In genomic region chr18:79988925-79989361, GRCh38 we compare ENCODE assay signal across 8 cellular contexts. TPM values are rescaled to one million over a fixed set of nuclear protein-coding genes. Genes with fewer than 3 reads are reported as not detected.
DNase-seq lines count a peak whose midpoint lies in the region; ATAC-seq, FAIRE-seq and TF ChIP-seq lines count a peak whose summit lies in the region.

No MANE protein-coding gene starts in this region.

- in situ Hi-C loops in K562 (cut with MboI) = no loop called here

- peak overlapping the region; percentile 81 for H2AFZ ChIP-seq in K562 (ENCODE audit: low read depth, low read length)

- CTCF ChIA-PET in K562 (lab: Yijun Ruan, JAX; ENCODE audit: low intra/inter-chr PET ratio) = no interaction called here

- FAIRE-seq in GM19239 (lab: Jason Lieb, UNC) (no peak), K562 (lab: Jason Lieb, UNC) (no peak)

- POLR2A ChIA-PET in K562 (lab: Yijun Ruan, JAX) = interaction anchor here (1.0 to 1.7 kb wide), 3 partner anchors 12 to 15 kb away, joined by 3 to 5 read pairs (median 4); no protein-coding TSS in a partner anchor

- peaks cover 56% of the 10 kb centered on the region for H3K79me2 ChIP-seq in K562 (ENCODE audit: control insufficient read depth, insufficient read depth, low read length)

- no peak for TF ChIP-seq CTCF in CD14-positive monocyte (IDR thresholded peaks at IDR 0.05)
- no peak for TF ChIP-seq CTCF in K562 (IDR thresholded peaks at IDR 0.05 in 2 of 3, conservative IDR thresholded peaks at IDR 0.05 in 1 of 3; ENCODE audit: insufficient read depth in 2 of 3, low read depth in 1 of 3, low read length in 3 of 3)

- peak overlapping the region; percentile 91 to 96 for H3K9ac ChIP-seq in K562 (ENCODE audit: insufficient read depth in 1 of 2, low read depth in 2 of 2, low read length in 2 of 2)
- H3K9ac ChIP-seq in subcutaneous abdominal adipose tissue (ENCODE audit: low read length in 5 of 5) = peak overlapping the region in 4 of 5 donors; percentile 64 to 85 (median 78)

- peak overlapping the region; percentile 92 to 98 (median 97) for H3K27ac Mint-ChIP-seq in CD14-positive monocyte

- peak; percentile 41 for ATAC-seq in K562

- no peaks in the 10 kb centered on the region for H3K9me3 ChIP-seq in KOPT-K1 (ENCODE audit: insufficient read depth, low read length, poor library complexity, severe bottlenecking)
- no peaks in the 10 kb centered on the region for H3K9me3 ChIP-seq in K562 (replicated peaks; ENCODE audit: control insufficient read depth, insufficient read depth, low read depth, low read length)
- no peaks in the 10 kb centered on the region for H3K9me3 ChIP-seq in subcutaneous abdominal adipose tissue (ENCODE audit: control insufficient read depth in 5 of 5, low read length in 5 of 5)

- no peak for TF ChIP-seq POLR2A in K562 (conservative IDR thresholded peaks at IDR 0.05)

- peak overlapping the region; percentile 81 for H3K4me3 ChIP-seq in K562
- H3K4me3 ChIP-seq in subcutaneous abdominal adipose tissue (ENCODE audit: low read depth in 1 of 5, low read length in 5 of 5) = peak overlapping the region; percentile 84 to 99 (median 89)

- no peaks in the 10 kb centered on the region for H3K27me3 ChIP-seq in K562 (ENCODE audit: control insufficient read depth in 2 of 2, insufficient read depth in 2 of 2, low read length in 2 of 2)
- H3K27me3 ChIP-seq in subcutaneous abdominal adipose tissue (ENCODE audit: control insufficient read depth in 5 of 5, insufficient read depth in 4 of 5, low read length in 5 of 5) = no peaks in the 10 kb centered on the region

- no peak for TF ChIP-seq EP300 in K562 (IDR thresholded peaks at IDR 0.05; ENCODE audit: low read length)

- peak overlapping the region; percentile 89 for H3K27ac ChIP-seq in KOPT-K1 (ENCODE audit: low read depth, low read length, poor library complexity, severe bottlenecking)
- peak overlapping the region; percentile 95 for H3K27ac ChIP-seq in K562 (ENCODE audit: extremely low read depth, low read depth, low read length)
- H3K27ac ChIP-seq in subcutaneous abdominal adipose tissue (ENCODE audit: low read depth, low read length) = peak overlapping the region; percentile 90

- peaks cover 17 to 18% of the 10 kb centered on the region in 2 donors for H3K36me3 Mint-ChIP-seq in CD14-positive monocyte

- H3K4me2 ChIP-seq in K562 (ENCODE audit: insufficient read depth, low read length) = peak overlapping the region; percentile 81

- peaks cover 11% of the 10 kb centered on the region in 2 experiments; a peak in 4 of 5 replicates for H3K4me1 ChIP-seq in K562 (replicated peaks in 1 of 2; ENCODE audit: control insufficient read depth in 2 of 2, insufficient read depth in 2 of 2, low read length in 2 of 2)
- peaks cover 5 to 27% (median 23%) of the 10 kb centered on the region in 5 donors for H3K4me1 ChIP-seq in subcutaneous abdominal adipose tissue (ENCODE audit: control insufficient read depth in 5 of 5, insufficient read depth in 5 of 5, low read length in 5 of 5)

- H4K20me1 ChIP-seq in K562 (replicated peaks; ENCODE audit: control insufficient read depth, insufficient read depth, low read length) = peaks cover 9% of the 10 kb centered on the region; the same call in 1 of the 2 replicates

- H3K4me1 Mint-ChIP-seq in CD14-positive monocyte = peaks cover 21% of the 10 kb centered on the region

- DNase-seq in CD14-positive monocyte (ENCODE audit: low spot score) (no peak), GM19239 (ENCODE audit: insufficient read length, low spot score) (peak; percentile 15), K562 (ENCODE audit: extremely low read depth in 1 of 4, low spot score in 3 of 4) (peak in 1 of 4 experiments; percentile 25), kidney tubule cell (ENCODE audit: low spot score) (peak; percentile 44), NCI-H187 (lab: John Stamatoyannopoulos, UW) (no peak), anterior cingulate cortex (lab: John Stamatoyannopoulos, UW) (no peak)

- H3K9me1 ChIP-seq in K562 (ENCODE audit: control insufficient read depth, insufficient read depth, low read length) = no peaks in the 10 kb centered on the region

- H3K36me3 ChIP-seq in KOPT-K1 (ENCODE audit: insufficient read depth, low read length) (peaks cover 28% of the 10 kb centered on the region), K562 (ENCODE audit: control insufficient read depth, insufficient read depth, low read length) (peaks cover 30% of the 10 kb centered on the region), subcutaneous abdominal adipose tissue (ENCODE audit: control insufficient read depth in 5 of 5, insufficient read depth in 5 of 5, low read length in 5 of 5) (peaks cover 0 to 12% (median 5%) of the 10 kb centered on the region in 5 donors)

- TF ChIP-seq RAD21 in K562 (CRISPR knock-in tag; conservative IDR thresholded peaks at IDR 0.05 in 1 of 2, IDR thresholded peaks at IDR 0.05 in 1 of 2) = no peak

- peak overlapping the region; percentile 93 to 98 for H3K4me3 Mint-ChIP-seq in CD14-positive monocyte

- TSS peak; percentile 90 for BruUV-seq in K562 (replicated peaks; lab: Mats Ljungman, UMichigan)

- intact Hi-C loops in CD14-positive monocyte (cut with micrococcal nuclease) (loop anchor here (5.0 to 10.0 kb wide), 4 partner anchors 37 to 194 kb away; partner anchors contain the start of genes SLC66A2 (in 2 of the 2), KCNG2 (in 1 of the 2) and RBFA (in 1 of the 2)), K562 (cut with micrococcal nuclease) (loop anchor here (2.0 kb wide), 1 partner anchor 166 kb away; no protein-coding TSS in a partner anchor)

- 4% methylated on average over 15 of the region's 15 CpGs for WGBS in K562 (ENCODE audit: insufficient coverage, low coverage, missing lambda C conversion rate)

- H3K9me3 Mint-ChIP-seq in CD14-positive monocyte = peaks cover 0 to 2% (median 0%) of the 10 kb centered on the region in 7 donors

- peaks cover 0 to 2% (median 0%) of the 10 kb centered on the region in 3 donors for H3K27me3 Mint-ChIP-seq in CD14-positive monocyte (ENCODE audit: low read depth in 3 of 3)

RNA-seq across cellular contexts. Expression of gene TXNL4A, which starts 0.6 kb away (rescaled TPM):
- polyA plus RNA-seq in CD14-positive monocyte (100 to 1,000 TPM; 150 to 192 TPM), K562 (2011; rRNA removed) (105 and 124 TPM in 2 replicates), K562 (2014; fragmentation: Illumina TruSeq; extraction: Trizol) (46.5 and 49.6 TPM in 2 replicates), K562 (2014; fragmentation: Nextera tagmentation; extraction: Ambion mirVana) (10 to 100 TPM; 27.0 to 51.2 TPM), K562 (2014; rRNA removed) (92.3 and 98.7 TPM in 2 replicates)
- total RNA-seq in K562 (2011; cell fraction: chromatin; rRNA removed; ENCODE audit: low replicate concordance) = 25.7 and 39.5 TPM in 2 replicates
- 17.0 and 20.5 TPM in 2 replicates for total RNA-seq in K562 (2011; cell fraction: nucleolus; rRNA removed)
- 29.1 and 53.2 TPM in 2 replicates for total RNA-seq in K562 (2011; cell fraction: nucleoplasm; rRNA removed)
- total RNA-seq in K562 (2014; rRNA removed) (68.7 and 78.9 TPM in 2 replicates), K562 (2014; rRNA removed; fragmentation: Illumina TruSeq; extraction: Trizol) (85.5 and 87.5 TPM in 2 replicates), K562 (2015; rRNA removed; fragmentation: Illumina TruSeq; extraction: Trizol) (86.1 and 98.0 TPM in 2 replicates), K562 (2021) (132 and 139 TPM in 2 replicates)
- 110 and 120 TPM in 2 replicates for polyA plus RNA-seq in K562 (2011; cell fraction: cytosol; rRNA removed)
- polyA plus RNA-seq in K562 (2011; cell fraction: nucleus; rRNA removed) = 47.8 and 53.9 TPM in 2 replicates
- 78.8 and 97.0 TPM in 2 replicates for polyA plus RNA-seq in K562 (2012)
- polyA minus RNA-seq in K562 (2011; rRNA and poly(A)+ RNA removed) = 41.9 and 67.5 TPM in 2 replicates
- 50.7 and 54.0 TPM in 2 replicates for polyA minus RNA-seq in K562 (2011; cell fraction: cytosol; rRNA and poly(A)+ RNA removed)
- 5.0 and 14.0 TPM in 2 replicates for polyA minus RNA-seq in K562 (2011; cell fraction: nucleus; rRNA and poly(A)+ RNA removed)

RNA-seq across cellular contexts. Expression of gene HSBP1L1, which starts 24.5 kb away (rescaled TPM):
- polyA plus RNA-seq in CD14-positive monocyte = 10 to 100 TPM in 1 of 2 donors, 1 to 10 TPM in 1; 2.5 to 10.8 TPM
- not detected in 2 replicates for total RNA-seq in K562 (2011; cell fraction: chromatin; rRNA removed; ENCODE audit: low replicate concordance)
- not detected in 2 replicates for total RNA-seq in K562 (2011; cell fraction: nucleolus; rRNA removed)
- total RNA-seq in K562 (2011; cell fraction: nucleoplasm; rRNA removed) = not detected in 2 replicates
- not detected in 2 replicates for total RNA-seq in K562 (2014; rRNA removed)
- total RNA-seq in K562 (2014; rRNA removed; fragmentation: Illumina TruSeq; extraction: Trizol) = not detected in 2 replicates
- total RNA-seq in K562 (2015; rRNA removed; fragmentation: Illumina TruSeq; extraction: Trizol) = not detected in 2 replicates
- not detected in 2 replicates for total RNA-seq in K562 (2021)
- polyA plus RNA-seq in K562 (2011; rRNA removed) = not detected in 2 replicates
- not detected in 2 replicates for polyA plus RNA-seq in K562 (2011; cell fraction: cytosol; rRNA removed)
- polyA plus RNA-seq in K562 (2011; cell fraction: nucleus; rRNA removed) = not detected in 2 replicates
- polyA plus RNA-seq in K562 (2012) = 0.91 and 1.2 TPM in 2 replicates
- not detected in 2 replicates for polyA plus RNA-seq in K562 (2014; fragmentation: Illumina TruSeq; extraction: Trizol)
- polyA plus RNA-seq in K562 (2014; fragmentation: Nextera tagmentation; extraction: Ambion mirVana) = under 1 TPM; 0.24 to 0.36 TPM
- polyA plus RNA-seq in K562 (2014; rRNA removed) = not detected in 2 replicates
- polyA minus RNA-seq in K562 (2011; rRNA and poly(A)+ RNA removed) = not detected in 2 replicates
- polyA minus RNA-seq in K562 (2011; cell fraction: cytosol; rRNA and poly(A)+ RNA removed) = not detected in 2 replicates
- not detected in 2 replicates for polyA minus RNA-seq in K562 (2011; cell fraction: nucleus; rRNA and poly(A)+ RNA removed)

RNA-seq across cellular contexts. Expression of gene SLC66A2, which starts 37.5 kb away (rescaled TPM):
- polyA plus RNA-seq in CD14-positive monocyte = 10 to 100 TPM; 26.8 to 33.8 TPM
- total RNA-seq in K562 (2011; cell fraction: chromatin; rRNA removed; ENCODE audit: low replicate concordance) = 7.5 and 14.8 TPM in 2 replicates
- 18.7 and 18.8 TPM in 2 replicates for total RNA-seq in K562 (2011; cell fraction: nucleolus; rRNA removed)
- 9.4 and 11.6 TPM in 2 replicates for total RNA-seq in K562 (2011; cell fraction: nucleoplasm; rRNA removed)
- 12.9 and 17.2 TPM in 2 replicates for total RNA-seq in K562 (2014; rRNA removed)
- 1.1 and 1.9 TPM in 2 replicates for total RNA-seq in K562 (2014; rRNA removed; fragmentation: Illumina TruSeq; extraction: Trizol)
- total RNA-seq in K562 (2015; rRNA removed; fragmentation: Illumina TruSeq; extraction: Trizol) = 6.1 and 6.5 TPM in 2 replicates
- total RNA-seq in K562 (2021) = 17.2 and 17.5 TPM in 2 replicates
- 5.3 and 5.6 TPM in 2 replicates for polyA plus RNA-seq in K562 (2011; rRNA removed)
- 8.8 and 27.2 TPM in 2 replicates for polyA plus RNA-seq in K562 (2011; cell fraction: cytosol; rRNA removed)
- 7.4 and 16.2 TPM in 2 replicates for polyA plus RNA-seq in K562 (2011; cell fraction: nucleus; rRNA removed)
- polyA plus RNA-seq in K562 (2012) = 9.1 and 10.4 TPM in 2 replicates
- polyA plus RNA-seq in K562 (2014; fragmentation: Illumina TruSeq; extraction: Trizol) = 3.3 and 8.6 TPM in 2 replicates
- polyA plus RNA-seq in K562 (2014; fragmentation: Nextera tagmentation; extraction: Ambion mirVana) = under 1 TPM; 0.25 to 0.38 TPM
- polyA plus RNA-seq in K562 (2014; rRNA removed) = 12.7 and 17.7 TPM in 2 replicates
- 1.6 and 3.7 TPM in 2 replicates for polyA minus RNA-seq in K562 (2011; rRNA and poly(A)+ RNA removed)
- 5.3 and 6.8 TPM in 2 replicates for polyA minus RNA-seq in K562 (2011; cell fraction: cytosol; rRNA and poly(A)+ RNA removed)
- 3.9 and 4.6 TPM in 2 replicates for polyA minus RNA-seq in K562 (2011; cell fraction: nucleus; rRNA and poly(A)+ RNA removed)

RNA-seq across cellular contexts. Expression of gene RBFA, which starts 45.3 kb away (rescaled TPM):
- polyA plus RNA-seq in CD14-positive monocyte = 1 to 10 TPM; 4.0 to 5.7 TPM
- 107 and 110 TPM in 2 replicates for total RNA-seq in K562 (2011; cell fraction: chromatin; rRNA removed; ENCODE audit: low replicate concordance)
- total RNA-seq in K562 (2011; cell fraction: nucleolus; rRNA removed) = 70.8 and 75.5 TPM in 2 replicates
- total RNA-seq in K562 (2011; cell fraction: nucleoplasm; rRNA removed) = 104 and 112 TPM in 2 replicates
- total RNA-seq in K562 (2014; rRNA removed) = 36.7 and 38.9 TPM in 2 replicates
- 21.1 and 24.5 TPM in 2 replicates for total RNA-seq in K562 (2014; rRNA removed; fragmentation: Illumina TruSeq; extraction: Trizol)
- total RNA-seq in K562 (2015; rRNA removed; fragmentation: Illumina TruSeq; extraction: Trizol) = 25.8 and 26.7 TPM in 2 replicates
- 28.4 and 28.8 TPM in 2 replicates for total RNA-seq in K562 (2021)
- polyA plus RNA-seq in K562 (2011; rRNA removed) = 24.7 and 28.7 TPM in 2 replicates
- 17.9 and 18.9 TPM in 2 replicates for polyA plus RNA-seq in K562 (2011; cell fraction: cytosol; rRNA removed)
- polyA plus RNA-seq in K562 (2011; cell fraction: nucleus; rRNA removed) = 66.2 and 70.5 TPM in 2 replicates
- polyA plus RNA-seq in K562 (2012) = 17.3 and 24.4 TPM in 2 replicates
- 26.0 and 28.2 TPM in 2 replicates for polyA plus RNA-seq in K562 (2014; fragmentation: Illumina TruSeq; extraction: Trizol)
- polyA plus RNA-seq in K562 (2014; fragmentation: Nextera tagmentation; extraction: Ambion mirVana) = 1 to 10 TPM; 3.4 to 4.8 TPM
- 36.1 and 41.9 TPM in 2 replicates for polyA plus RNA-seq in K562 (2014; rRNA removed)
- polyA minus RNA-seq in K562 (2011; rRNA and poly(A)+ RNA removed) = 25.6 and 29.4 TPM in 2 replicates
- polyA minus RNA-seq in K562 (2011; cell fraction: cytosol; rRNA and poly(A)+ RNA removed) = 6.5 and 7.3 TPM in 2 replicates
- 46.0 and 59.9 TPM in 2 replicates for polyA minus RNA-seq in K562 (2011; cell fraction: nucleus; rRNA and poly(A)+ RNA removed)

Comparison
In these comparisons a context has a peak if more than half of its experiments do, and no peak if none do; other contexts are left out.
1. DNase-seq: peak in GM19239 (single experiment) and kidney tubule cell (single experiment); none in CD14-positive monocyte (single experiment), NCI-H187 (0 of 2) and anterior cingulate cortex (0 of 58).
2. Peak in every context shown above with its lines, with median percentiles within 50 percentile points of each other: H3K27ac ChIP-seq.